18 cellular contexts compared by ENCODE assay signal in the genomic region with DNA sequence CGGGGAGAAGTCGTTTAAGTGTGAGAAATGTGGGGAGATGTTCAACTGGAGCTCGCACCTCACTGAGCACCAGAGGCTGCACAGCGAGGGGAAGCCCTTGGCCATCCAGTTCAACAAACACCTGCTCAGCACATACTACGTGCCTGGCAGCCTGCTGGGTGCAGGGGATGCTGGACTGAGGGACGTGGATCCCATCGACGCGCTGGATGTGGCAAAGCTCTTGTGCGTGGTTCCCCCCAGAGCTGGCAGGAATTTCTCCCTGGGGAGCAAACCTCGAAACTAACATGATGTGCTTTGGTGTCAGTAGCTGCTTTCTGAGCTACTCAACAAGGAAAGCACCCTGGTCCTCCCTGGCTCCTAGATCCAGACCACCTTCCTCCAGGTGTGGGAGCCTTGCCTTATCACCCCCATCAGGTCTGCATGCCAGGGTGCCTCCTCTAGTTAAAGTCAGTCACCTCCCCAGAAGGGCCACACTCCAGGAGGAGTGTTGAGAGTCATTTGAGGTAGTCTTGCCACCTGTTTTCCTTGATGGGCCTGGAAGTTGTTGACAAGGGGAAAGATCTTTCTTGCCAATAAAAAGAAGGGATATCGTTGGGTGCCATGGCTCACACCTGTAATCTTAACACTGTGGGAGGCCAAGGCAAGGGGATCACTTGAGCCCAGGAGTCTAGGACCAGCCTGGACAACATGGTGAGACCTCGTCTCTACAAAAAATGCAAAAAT. TPM values are rescaled to one million over a fixed set of nuclear protein-coding genes. Genes with fewer than 3 reads are reported as not detected.
DNase-seq lines count a peak whose midpoint lies in the region; ATAC-seq and TF ChIP-seq lines count a peak whose summit lies in the region.
"Had no signal": no experiment of that assay in that cellular context is flagged by ENCODE, and none has a peak within 500 bp of the region (broad histone marks: within the 10 kb centered on the region; RNA-seq: fewer than 3 reads in every experiment).

No MANE protein-coding gene starts in this region.

- no peaks in the 10 kb centered on the region for H3K27me3 ChIP-seq in BLaER1 treated with 17β-estradiol and CSF1 and Interleukin-3, amounts not matched to agents 10 nM and 100 nM
- no peaks in the 10 kb centered on the region for H3K27me3 ChIP-seq in Panc1 (ENCODE audit: control insufficient read depth, insufficient read depth, low read length)
- H3K27me3 ChIP-seq: MG63 had no signal

- H3K27me3 Mint-ChIP-seq in endothelial cell (ENCODE audit: unreplicated experiment) = peaks cover 7% of the 10 kb centered on the region
- H3K27me3 Mint-ChIP-seq in stimulated activated naive B cell treated with anti-CD40 and anti-IgM and Interleukin-4, amounts not matched to agents 10 μg/mL and 1 μg/mL and 100 μg/mL, for 72 hours = no peaks in the 10 kb centered on the region

- H3K4me3 Mint-ChIP-seq in endothelial cell (ENCODE audit: unreplicated experiment) = peak overlapping the region; percentile 42
- H3K4me3 Mint-ChIP-seq in stimulated activated naive B cell treated with anti-CD40 and anti-IgM and Interleukin-4, amounts not matched to agents 10 μg/mL and 1 μg/mL and 100 μg/mL, for 72 hours = no peak overlapping the region

- H3K4me2 ChIP-seq in BLaER1 treated with 17β-estradiol and CSF1 and Interleukin-3, amounts not matched to agents 10 nM and 100 nM = peak overlapping the region in 7 of 11 experiments; percentile 42 to 60 (median 55); a peak in 14 of 22 replicates

- no peaks in the 10 kb centered on the region for H3K9me3 ChIP-seq in BLaER1 treated with 17β-estradiol and CSF1 and Interleukin-3, amounts not matched to agents 10 nM and 100 nM (replicated peaks in 1 of 11)
- H3K9me3 ChIP-seq in Panc1 (ENCODE audit: control insufficient read depth, insufficient read depth, low read depth, low read length) = no peaks in the 10 kb centered on the region
- H3K9me3 ChIP-seq: MG63 had no signal

- no peak overlapping the region for H3K27ac Mint-ChIP-seq in endothelial cell (ENCODE audit: unreplicated experiment)
- H3K27ac Mint-ChIP-seq in stimulated activated naive B cell treated with anti-CD40 and anti-IgM and Interleukin-4, amounts not matched to agents 10 μg/mL and 1 μg/mL and 100 μg/mL, for 72 hours = peak overlapping the region; percentile 20

- H3K9me3 Mint-ChIP-seq in endothelial cell (ENCODE audit: unreplicated experiment) = no peaks in the 10 kb centered on the region
- H3K9me3 Mint-ChIP-seq in stimulated activated naive B cell treated with anti-CD40 and anti-IgM and Interleukin-4, amounts not matched to agents 10 μg/mL and 1 μg/mL and 100 μg/mL, for 72 hours = no peaks in the 10 kb centered on the region

- in situ Hi-C loops in Panc1 (cut with HindIII; ENCODE audit: low pct_unique_long_range_greater_than_20kb, low sequenced_read_pairs) = no loop called here

- H3K9ac ChIP-seq in BLaER1 treated with 17β-estradiol and CSF1 and Interleukin-3, amounts not matched to agents 10 nM and 100 nM = peak overlapping the region in 1 of 11 experiments; percentile 19; a peak in 1 of 22 replicates
- H3K9ac ChIP-seq: GM23248 had no signal

- CTCF ChIA-PET in Panc1 (lab: Charles Lee) = no interaction called here
- CTCF ChIA-PET in HEK293T (lab: Yijun Ruan, JAX) = no interaction called here

- POLR2A ChIA-PET in Panc1 (lab: Charles Lee) (no interaction called here), HEK293T (lab: Yijun Ruan, JAX) (interaction anchor here (2.8 kb wide), 1 partner anchor 13 kb away, joined by 16 read pairs; the partner anchor contains the start of gene ZNF74)

- H3K4me3 ChIP-seq in BLaER1 treated with 17β-estradiol and CSF1 and Interleukin-3, amounts not matched to agents 10 nM and 100 nM = no peak overlapping the region
- no peak overlapping the region for H3K4me3 ChIP-seq in Panc1 (ENCODE audit: low read depth in 2 of 2, low read length in 2 of 2)
- H3K4me3 ChIP-seq: GM23248, MG63 had no signal

- peaks cover 37 to 68% (median 59%) of the 10 kb centered on the region in 11 experiments for H3K36me3 ChIP-seq in BLaER1 treated with 17β-estradiol and CSF1 and Interleukin-3, amounts not matched to agents 10 nM and 100 nM
- no peaks in the 10 kb centered on the region for H3K36me3 ChIP-seq in Panc1 (ENCODE audit: control insufficient read depth, insufficient read depth, low read length)

- intact Hi-C loops in Panc1 (cut with micrococcal nuclease; ENCODE audit: unreplicated experiment) = no loop called here

- peaks cover 0 to 48% (median 32%) of the 10 kb centered on the region in 11 experiments; a peak in 17 of 22 replicates for H4K20me1 ChIP-seq in BLaER1 treated with 17β-estradiol and CSF1 and Interleukin-3, amounts not matched to agents 10 nM and 100 nM

- H3K36me3 Mint-ChIP-seq in endothelial cell (ENCODE audit: low read depth, unreplicated experiment) = peaks cover 20% of the 10 kb centered on the region
- H3K36me3 Mint-ChIP-seq in stimulated activated naive B cell treated with anti-CD40 and anti-IgM and Interleukin-4, amounts not matched to agents 10 μg/mL and 1 μg/mL and 100 μg/mL, for 72 hours = peaks cover 23 to 31% of the 10 kb centered on the region in 2 donors

- ATAC-seq in Panc1 = no peak
- peak in 1 of 2 donors; percentile 29 for ATAC-seq in stimulated activated naive B cell treated with anti-CD40 and anti-IgM and Interleukin-4, amounts not matched to agents 10 μg/mL and 1 μg/mL and 100 μg/mL, for 72 hours (replicated peaks)
- no peak for ATAC-seq in GM21360 (IDR thresholded peaks at IDR 0.05; ENCODE audit: unreplicated experiment)

- TSS peak; percentile 54 for BruUV-seq in Panc1 (replicated peaks; lab: Mats Ljungman, UMichigan)

- H3K27ac ChIP-seq in BLaER1 treated with 17β-estradiol and CSF1 and Interleukin-3, amounts not matched to agents 10 nM and 100 nM = no peak overlapping the region
- H3K27ac ChIP-seq in Panc1 (ENCODE audit: low read length) = no peak overlapping the region
- H3K27ac ChIP-seq: GM23248 had no signal

- DNase-seq in Panc1 (ENCODE audit: low read depth, low spot score) = no peak
- no peak for DNase-seq in endothelial cell (ENCODE audit: low spot score)
- DNase-seq in stimulated activated naive B cell treated with anti-CD40 and anti-IgM and Interleukin-4, amounts not matched to agents 10 μg/mL and 1 μg/mL and 100 μg/mL, for 72 hours = no peak
- DNase-seq in HEK293T (ENCODE audit: extremely low spot score) = no peak
- DNase-seq in C1 segment of cervical spinal cord (lab: John Stamatoyannopoulos, UW) = no peak
- DNase-seq: GM23248; Karpas-422; MG63; NCI-H1092 treated with DMSO at 0.1 percent for 48 hours; NCI-H1694; NCI-H2107; NCI-H226; NCI-H526 treated with DMSO at 0.1 percent for 48 hours; NK-92 treated with Interleukin-12 subunit alpha and Interleukin-12 subunit beta, amount 100 ng/mL, for 24 hours; RPMI8226 had no signal

- no peak for TF ChIP-seq CTCF in Panc1 (IDR thresholded peaks at IDR 0.05)
- no peak for TF ChIP-seq CTCF in endothelial cell (IDR thresholded peaks at IDR 0.05; ENCODE audit: unreplicated experiment)

- H3K4me1 Mint-ChIP-seq in endothelial cell (ENCODE audit: unreplicated experiment) = peaks cover 3% of the 10 kb centered on the region
- peaks cover 0 to 4% of the 10 kb centered on the region in 2 donors for H3K4me1 Mint-ChIP-seq in stimulated activated naive B cell treated with anti-CD40 and anti-IgM and Interleukin-4, amounts not matched to agents 10 μg/mL and 1 μg/mL and 100 μg/mL, for 72 hours

- H3K4me1 ChIP-seq in BLaER1 treated with 17β-estradiol and CSF1 and Interleukin-3, amounts not matched to agents 10 nM and 100 nM = peaks cover 0 to 24% (median 18%) of the 10 kb centered on the region in 10 experiments; a peak in 13 of 20 replicates
- H3K4me1 ChIP-seq in Panc1 (ENCODE audit: control insufficient read depth, insufficient read depth, low read length) = no peaks in the 10 kb centered on the region

TF ChIP-seq in HEK293T, 16 proteins besides CTCF, POLR2A, EP300 and RAD21:
- no peak for TF ChIP-seq ARNT (IDR thresholded peaks at IDR 0.05)
- TF ChIP-seq SUZ12 (IDR thresholded peaks at IDR 0.05) = no peak
- no peak for TF ChIP-seq HDGF (IDR thresholded peaks at IDR 0.05; ENCODE audit: borderline replicate concordance)
- TF ChIP-seq FOXM1 (IDR thresholded peaks at IDR 0.05; ENCODE audit: borderline replicate concordance) = no peak
- no peak for TF ChIP-seq NFRKB (IDR thresholded peaks at IDR 0.05)
- TF ChIP-seq L3MBTL2 (conservative IDR thresholded peaks at IDR 0.05) = no peak
- TF ChIP-seq, protein P1, sequence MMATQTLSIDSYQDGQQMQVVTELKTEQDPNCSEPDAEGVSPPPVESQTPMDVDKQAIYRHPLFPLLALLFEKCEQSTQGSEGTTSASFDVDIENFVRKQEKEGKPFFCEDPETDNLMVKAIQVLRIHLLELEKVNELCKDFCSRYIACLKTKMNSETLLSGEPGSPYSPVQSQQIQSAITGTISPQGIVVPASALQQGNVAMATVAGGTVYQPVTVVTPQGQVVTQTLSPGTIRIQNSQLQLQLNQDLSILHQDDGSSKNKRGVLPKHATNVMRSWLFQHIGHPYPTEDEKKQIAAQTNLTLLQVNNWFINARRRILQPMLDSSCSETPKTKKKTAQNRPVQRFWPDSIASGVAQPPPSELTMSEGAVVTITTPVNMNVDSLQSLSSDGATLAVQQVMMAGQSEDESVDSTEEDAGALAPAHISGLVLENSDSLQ (IDR thresholded peaks at IDR 0.05) = no peak
- TF ChIP-seq ZNF384 (IDR thresholded peaks at IDR 0.05) = no peak
- no peak for TF ChIP-seq FOXK2 (IDR thresholded peaks at IDR 0.05)
- TF ChIP-seq SP1 (IDR thresholded peaks at IDR 0.05) = no peak
- TF ChIP-seq LEF1 (IDR thresholded peaks at IDR 0.05; ENCODE audit: borderline replicate concordance) = no peak
- no peak for TF ChIP-seq CTBP1 (IDR thresholded peaks at IDR 0.05; ENCODE audit: borderline replicate concordance)
- TF ChIP-seq BHLHE40 (IDR thresholded peaks at IDR 0.05; ENCODE audit: borderline replicate concordance) = no peak
- no peak for TF ChIP-seq FOXA1 (IDR thresholded peaks at IDR 0.05)
- TF ChIP-seq TARDBP (IDR thresholded peaks at IDR 0.05) = no peak

RNA-seq across cellular contexts. Expression of gene ZNF74, which starts 12.9 kb away (rescaled TPM):
- total RNA-seq in Panc1 (2021; ENCODE audit: unreplicated experiment) (13.2 TPM), endothelial cell (ENCODE audit: unreplicated experiment) (28.8 TPM)
- polyA plus RNA-seq in Panc1 (2012; ENCODE audit: insufficient read length) = 16.4 TPM
- total RNA-seq: OCI-LY7 had no signal

RNA-seq across cellular contexts. Expression of gene SCARF2, which starts 30.8 kb away (rescaled TPM):
- 3.2 TPM for total RNA-seq in Panc1 (2021; ENCODE audit: unreplicated experiment)
- polyA plus RNA-seq in Panc1 (2012; ENCODE audit: insufficient read length) = 2.5 TPM
- 8.1 TPM for total RNA-seq in endothelial cell (ENCODE audit: unreplicated experiment)
